In genomic region chrX:81206471-81206870, GRCh38 we compare ENCODE assay signal across 29 cellular contexts. TPM values are rescaled to one million over a fixed set of nuclear protein-coding genes. Genes with fewer than 3 reads are reported as not detected.
A peak's percentile ranks its signal among the peaks of the same experiment; 100 is the strongest.
DNase-seq lines count a peak whose midpoint lies in the region; FAIRE-seq and TF ChIP-seq lines count a peak whose summit lies in the region.
"Had no signal": no experiment of that assay in that cellular context is flagged by ENCODE, and none has a peak within 500 bp of the region (broad histone marks: within the 10 kb centered on the region; RNA-seq: fewer than 3 reads in every experiment).

No MANE protein-coding gene starts in this region.

- H3K4me3 ChIP-seq in SU-DHL-6 (ENCODE audit: insufficient read depth, low read length, poor library complexity, severe bottlenecking): no peak overlapping the region
- H3K4me3 ChIP-seq: adrenal gland, esophagus squamous epithelium, hepatocyte, SJSA1, suprapubic skin had no signal

- no peak overlapping the region for H2AFZ ChIP-seq in SU-DHL-6 (ENCODE audit: low read depth, low read length, severe bottlenecking)
- H2AFZ ChIP-seq: hepatocyte had no signal

- no peaks in the 10 kb centered on the region for H3K9me3 ChIP-seq in SU-DHL-6 (ENCODE audit: insufficient read depth, low read length)
- H3K9me3 ChIP-seq: adrenal gland, esophagus squamous epithelium, SJSA1, suprapubic skin had no signal

- no peak for FAIRE-seq in GM12891 (lab: Jason Lieb, UNC)
- FAIRE-seq: frontal cortex, H54, RCC 7860 had no signal

- no peaks in the 10 kb centered on the region for H3K9me2 ChIP-seq in SU-DHL-6 (replicated peaks; ENCODE audit: insufficient read depth, low read length)

- H3K27me3 ChIP-seq in SU-DHL-6 (ENCODE audit: low read length): no peaks in the 10 kb centered on the region
- H3K27me3 ChIP-seq: adrenal gland, brain microvascular endothelial cell, esophagus squamous epithelium, hepatocyte, SJSA1, suprapubic skin had no signal

- H3K79me2 ChIP-seq in SU-DHL-6 (ENCODE audit: insufficient read depth, low read length): peaks cover 89% of the 10 kb centered on the region

- H3K4me2 ChIP-seq in SU-DHL-6 (ENCODE audit: low read depth, low read length, poor library complexity, severe bottlenecking): peak overlapping the region; percentile 29
- H3K4me2 ChIP-seq: hepatocyte had no signal

- intact Hi-C loops in head of caudate nucleus (cut with DNase I): loop anchor here (10.0 kb wide), 2 partner anchors 48 to 168 kb away; no protein-coding TSS in a partner anchor

- no peak for TF ChIP-seq CTCF in SU-DHL-6 (IDR thresholded peaks at IDR 0.05; ENCODE audit: insufficient read depth, low read length, poor library complexity, severe bottlenecking)

- no peak for TF ChIP-seq POLR2A in GM12891 (IDR thresholded peaks at IDR 0.05; ENCODE audit: low read depth, low read length)

- H3K27ac ChIP-seq in SU-DHL-6 (ENCODE audit: low read depth, low read length) (no peak overlapping the region), epithelial cell of prostate (peak overlapping the region; percentile 49)
- H3K27ac ChIP-seq: adrenal gland, brain microvascular endothelial cell, C4-2B, esophagus squamous epithelium, hepatocyte, SJSA1, suprapubic skin had no signal

- no peak overlapping the region for H3K9ac ChIP-seq in SU-DHL-6 (ENCODE audit: low read length)

- 0 out of 2 replicates have a peak, but pooled peaks cover 12% of the 10 kb centered on the region for H3F3A ChIP-seq in SU-DHL-6 (ENCODE audit: insufficient read depth)

- H3K36me3 ChIP-seq in SU-DHL-6 (ENCODE audit: low read length): no peaks in the 10 kb centered on the region
- H3K36me3 ChIP-seq: adrenal gland, brain microvascular endothelial cell, esophagus squamous epithelium, SJSA1, suprapubic skin had no signal

- no peaks in the 10 kb centered on the region for H4K20me1 ChIP-seq in SU-DHL-6 (ENCODE audit: low read depth, low read length)

- peak; percentile 63 for DNase-seq in CD1c-positive myeloid dendritic cell (ENCODE audit: extremely low spot score)
- no peak for DNase-seq in GM12891 (ENCODE audit: insufficient read length, low spot score)
- peak; percentile 2 for DNase-seq in epithelial cell of prostate (ENCODE audit: low read depth, low spot score)
- DNase-seq in midbrain (lab: John Stamatoyannopoulos, UW): no peak
- DNase-seq in head of caudate nucleus: no peak
- DNase-seq in SHP77 treated with DMSO at 0.1 percent for 48 hours (lab: John Stamatoyannopoulos, UW): no peak
- DNase-seq in activated CD4-positive, alpha-beta T cell treated with anti-CD3 and anti-CD28 coated beads, Interleukin-2, amount 50 U/mL, for 4 hours: no peak
- DNase-seq: activated CD4-positive, alpha-beta T cell treated with anti-CD3 and anti-CD28 coated beads for 1 hour; activated effector memory CD4-positive, alpha-beta T cell treated with anti-CD3 and anti-CD28 coated beads, Interleukin-2, amount 50 U/mL, for 16 hours; adrenal gland; brain microvascular endothelial cell; EL; endodermal cell; esophagus squamous epithelium; left colon; mesendoderm; NCI-H2029 treated with DMSO at 0.1 percent for 48 hours; NCI-H69; nucleus accumbens; stimulated activated naive CD4-positive, alpha-beta T cell; T-cell had no signal

TF ChIP-seq in GM12891, 5 proteins besides CTCF, POLR2A, EP300 and RAD21:
- TF ChIP-seq PAX5 (IDR thresholded peaks at IDR 0.05; ENCODE audit: insufficient read depth, low read length, severe bottlenecking): no peak
- 0 out of 2 replicates have a peak, but pooled peaks have one; percentile 7 for TF ChIP-seq SPI1 (IDR thresholded peaks at IDR 0.05; ENCODE audit: low read depth, low read length)

RNA-seq across cellular contexts. Expression of gene SH3BGRL, which starts 4.6 kb away (rescaled TPM):
- 114 TPM for polyA plus RNA-seq in GM12891 (2012; ENCODE audit: low read depth, missing spikeins)

RNA-seq across cellular contexts. Expression of gene HMGN5, which starts 4.8 kb away (rescaled TPM):
- polyA plus RNA-seq in GM12891 (2012; ENCODE audit: low read depth, missing spikeins): 17.5 TPM

Comparison
In these comparisons a context has a peak if more than half of its experiments do, and no peak if none do; other contexts are left out.
1. DNase-seq: peak in CD1c-positive myeloid dendritic cell (single experiment) and epithelial cell of prostate (single experiment); none in GM12891 (single experiment), midbrain (single experiment), head of caudate nucleus (0 of 42), SHP77 treated with DMSO at 0.1 percent for 48 hours (single experiment) and activated CD4-positive, alpha-beta T cell treated with anti-CD3 and anti-CD28 coated beads, Interleukin-2, amount 50 U/mL, for 4 hours (0 of 2).